ENCODE assay signal across 12 cellular contexts in genomic region chr7:104106106-104106505, GRCh38.
A peak's percentile ranks its signal among the peaks of the same experiment; 100 is the strongest.
DNase-seq lines count a peak whose midpoint lies in the region; ATAC-seq and TF ChIP-seq lines count a peak whose summit lies in the region.
"Had no signal": no experiment of that assay in that cellular context is flagged by ENCODE, and none has a peak within 500 bp of the region (broad histone marks: within the 10 kb centered on the region; RNA-seq: fewer than 3 reads in every experiment).

No MANE protein-coding gene starts in this region.

- WGBS in stomach, 5 donors, result 86 to 94% (median 92%) methylated on average over 1 of the region's 1 CpG

- H3K27me3 Mint-ChIP-seq in activated T-cell treated with anti-CD3 and anti-CD28 coated beads, Interleukin-2, amount 50 U/mL, for 4 hours (ENCODE audit: low read depth), result no peaks in the 10 kb centered on the region

- no peaks in the 10 kb centered on the region for H3K9me3 ChIP-seq in stomach

- H3K9me3 Mint-ChIP-seq in activated T-cell treated with anti-CD3 and anti-CD28 coated beads, Interleukin-2, amount 50 U/mL, for 4 hours, result no peaks in the 10 kb centered on the region

- no peak overlapping the region for H3K4me3 Mint-ChIP-seq in activated T-cell treated with anti-CD3 and anti-CD28 coated beads, Interleukin-2, amount 50 U/mL, for 4 hours

- TF ChIP-seq CTCF in fibroblast of pulmonary artery (IDR thresholded peaks at IDR 0.05; ENCODE audit: low read length, missing control alignments) (peak; percentile 24), stomach (IDR thresholded peaks at IDR 0.05) (no peak)

- H3K4me3 ChIP-seq in fibroblast of pulmonary artery (replicated peaks; ENCODE audit: low read depth, low read length), result no peak overlapping the region
- no peak overlapping the region for H3K4me3 ChIP-seq in stomach
- H3K4me3 ChIP-seq: coronary artery had no signal

- DNase-seq in Ammon's horn (ENCODE audit: low spot score) (peak; percentile 13), HT1080 (ENCODE audit: low read depth) (peak; percentile 34), fibroblast of pulmonary artery (ENCODE audit: low read depth) (peak; percentile 48), ecto neural progenitor cell (ENCODE audit: low spot score) (no peak), stomach (no peak)
- DNase-seq in activated T-cell treated with anti-CD3 and anti-CD28 coated beads, Interleukin-2, amount 50 U/mL, for 4 hours, result no peak
- DNase-seq: activated CD4-positive, alpha-beta T cell treated with anti-CD3 and anti-CD28 coated beads for 1 hour; activated effector memory CD4-positive, alpha-beta T cell treated with anti-CD3 and anti-CD28 coated beads, Interleukin-2, amount 50 U/mL, for 16 hours; SHP77 treated with DMSO at 0.1 percent for 48 hours had no signal

- H3K27me3 ChIP-seq in stomach, result no peaks in the 10 kb centered on the region

- H3K36me3 ChIP-seq in stomach, result no peaks in the 10 kb centered on the region

- no peaks in the 10 kb centered on the region for H3K4me1 Mint-ChIP-seq in activated T-cell treated with anti-CD3 and anti-CD28 coated beads, Interleukin-2, amount 50 U/mL, for 4 hours (ENCODE audit: low read depth)

- H3K36me3 Mint-ChIP-seq in activated T-cell treated with anti-CD3 and anti-CD28 coated beads, Interleukin-2, amount 50 U/mL, for 4 hours (ENCODE audit: insufficient read depth), result no peaks in the 10 kb centered on the region

- TF ChIP-seq POLR2A in stomach (IDR thresholded peaks at IDR 0.05), result no peak

- TF ChIP-seq EP300 in stomach (IDR thresholded peaks at IDR 0.05), result no peak

- no peaks in the 10 kb centered on the region for H3K4me1 ChIP-seq in stomach

- H3K27ac ChIP-seq in stomach, result no peak overlapping the region
- H3K27ac ChIP-seq: coronary artery had no signal

- peak; percentile 90 for ATAC-seq in SK-N-SH treated with all-trans-retinoic acid at 6 μM for 48 hours
- ATAC-seq in GM18907 (IDR thresholded peaks at IDR 0.05; ENCODE audit: unreplicated experiment), result no peak
- no peak for ATAC-seq in activated T-cell treated with anti-CD3 and anti-CD28 coated beads, Interleukin-2, amount 50 U/mL, for 4 hours

- intact Hi-C loops in stomach (cut with DNase I; ENCODE audit: low total_unique reads), result no loop called here

TF ChIP-seq in SK-N-SH treated with all-trans-retinoic acid at 6 μM for 48 hours, 23 proteins besides CTCF, POLR2A, EP300 and RAD21:
- TF ChIP-seq ZNF565 (CRISPR knock-in tag; conservative IDR thresholded peaks at IDR 0.05; ENCODE audit: low read depth) (no peak), ZFP30 (CRISPR knock-in tag; IDR thresholded peaks at IDR 0.05) (no peak), ESRRG (CRISPR knock-in tag; IDR thresholded peaks at IDR 0.05) (no peak), ARNTL (CRISPR knock-in tag; IDR thresholded peaks at IDR 0.05; ENCODE audit: borderline replicate concordance, low read depth) (no peak), TCF4 (CRISPR knock-in tag; IDR thresholded peaks at IDR 0.05; ENCODE audit: borderline replicate concordance) (no peak), TSHZ2 (CRISPR knock-in tag; IDR thresholded peaks at IDR 0.05) (no peak), ISL1 (CRISPR knock-in tag; IDR thresholded peaks at IDR 0.05) (no peak), ZNF8 (CRISPR knock-in tag; IDR thresholded peaks at IDR 0.05) (no peak), ZFP3 (CRISPR knock-in tag; IDR thresholded peaks at IDR 0.05) (no peak), PATZ1 (CRISPR knock-in tag; IDR thresholded peaks at IDR 0.05; ENCODE audit: borderline replicate concordance) (no peak), PPARA (CRISPR knock-in tag; IDR thresholded peaks at IDR 0.05; ENCODE audit: borderline replicate concordance) (no peak), ZNF70 (CRISPR knock-in tag; IDR thresholded peaks at IDR 0.05) (no peak), BACH2 (CRISPR knock-in tag; IDR thresholded peaks at IDR 0.05; ENCODE audit: borderline replicate concordance) (no peak), CSDC2 (CRISPR knock-in tag; IDR thresholded peaks at IDR 0.05) (no peak), SNAI2 (CRISPR knock-in tag; IDR thresholded peaks at IDR 0.05) (no peak), GLIS3 (CRISPR knock-in tag; IDR thresholded peaks at IDR 0.05) (no peak), OSR1 (CRISPR knock-in tag; IDR thresholded peaks at IDR 0.05) (no peak), RARB (CRISPR knock-in tag; IDR thresholded peaks at IDR 0.05) (no peak), ZC3H10 (CRISPR knock-in tag; IDR thresholded peaks at IDR 0.05) (no peak)
- TF ChIP-seq, protein P1, sequence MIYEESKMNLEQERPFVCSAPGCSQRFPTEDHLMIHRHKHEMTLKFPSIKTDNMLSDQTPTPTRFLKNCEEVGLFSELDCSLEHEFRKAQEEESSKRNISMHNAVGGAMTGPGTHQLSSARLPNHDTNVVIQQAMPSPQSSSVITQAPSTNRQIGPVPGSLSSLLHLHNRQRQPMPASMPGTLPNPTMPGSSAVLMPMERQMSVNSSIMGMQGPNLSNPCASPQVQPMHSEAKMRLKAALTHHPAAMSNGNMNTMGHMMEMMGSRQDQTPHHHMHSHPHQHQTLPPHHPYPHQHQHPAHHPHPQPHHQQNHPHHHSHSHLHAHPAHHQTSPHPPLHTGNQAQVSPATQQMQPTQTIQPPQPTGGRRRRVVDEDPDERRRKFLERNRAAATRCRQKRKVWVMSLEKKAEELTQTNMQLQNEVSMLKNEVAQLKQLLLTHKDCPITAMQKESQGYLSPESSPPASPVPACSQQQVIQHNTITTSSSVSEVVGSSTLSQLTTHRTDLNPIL (CRISPR knock-in tag; IDR thresholded peaks at IDR 0.05; ENCODE audit: low read depth), result no peak
TF ChIP-seq in SK-N-SH treated with all-trans-retinoic acid at 6 μM for 48 hours: peak in this region for 0.

Comparison
In these comparisons a context has a peak if more than half of its experiments do, and no peak if none do; other contexts are left out.
1. DNase-seq: peak in Ammon's horn (single experiment), HT1080 (single experiment) and fibroblast of pulmonary artery (single experiment); none in ecto neural progenitor cell (single experiment), stomach (single experiment) and activated T-cell treated with anti-CD3 and anti-CD28 coated beads, Interleukin-2, amount 50 U/mL, for 4 hours (single experiment).